1 cellular context compared by ENCODE assay signal in the genomic region with DNA sequence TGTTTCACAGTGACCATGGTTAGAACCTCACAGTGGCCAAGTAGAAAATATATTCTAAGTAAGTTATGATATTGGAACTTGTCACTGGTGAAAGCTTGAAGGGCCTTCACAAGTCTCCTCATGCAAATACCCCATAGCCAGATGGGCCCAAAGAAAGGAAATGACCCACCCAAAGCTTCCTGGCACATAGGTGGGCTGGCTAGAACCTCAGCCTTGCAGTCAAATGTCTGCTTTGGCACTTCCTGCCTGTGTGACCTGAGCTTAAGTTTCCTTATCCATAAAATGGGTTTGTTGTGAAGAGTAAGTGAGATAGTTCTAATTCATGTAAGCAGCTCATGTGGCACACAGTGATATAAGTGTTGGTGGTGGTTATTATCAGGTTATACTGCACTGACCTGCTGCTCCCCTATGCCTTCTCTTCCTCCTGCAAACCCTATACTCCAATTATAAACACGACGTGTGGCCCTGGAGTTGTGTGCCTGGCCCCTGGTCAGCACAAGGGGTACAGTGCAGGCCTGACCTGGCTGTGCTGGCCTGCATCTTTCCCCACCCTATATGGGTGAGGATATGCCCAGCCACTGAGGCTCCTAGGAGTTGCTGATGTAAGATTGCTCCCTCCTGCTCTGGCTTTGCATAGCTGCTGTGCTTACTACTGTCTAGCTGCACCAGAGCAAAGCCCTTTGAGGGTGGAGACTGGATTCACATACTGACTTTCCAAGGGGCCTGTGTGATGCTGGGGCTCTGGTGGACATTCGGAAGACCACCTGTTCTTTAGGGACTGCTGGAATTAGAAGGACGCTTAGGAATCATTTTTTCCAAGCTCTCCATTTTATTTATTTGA.
TF ChIP-seq lines count a peak whose summit lies in the region.

No MANE protein-coding gene starts in this region.

TF ChIP-seq in endothelial cell of umbilical vein, 7 proteins besides CTCF, POLR2A, EP300 and RAD21:
- TF ChIP-seq JUN (IDR thresholded peaks at IDR 0.05; ENCODE audit: borderline replicate concordance, insufficient read depth, insufficient read length, low read depth) (no peak), EZH2 (IDR thresholded peaks at IDR 0.05; ENCODE audit: borderline replicate concordance, low read depth, low read length, severe bottlenecking) (no peak), MYC (IDR thresholded peaks at IDR 0.05; ENCODE audit: low read depth, low read length) (no peak), FOS (IDR thresholded peaks at IDR 0.05; ENCODE audit: borderline replicate concordance, insufficient read depth, low read length) (no peak), GATA2 (IDR thresholded peaks at IDR 0.05; ENCODE audit: insufficient read depth, insufficient read length, low read depth, low read length) (no peak), POLR2AphosphoS5 (IDR thresholded peaks at IDR 0.05; ENCODE audit: insufficient read depth, low read depth, low read length) (no peak)
- TF ChIP-seq, protein P1, sequence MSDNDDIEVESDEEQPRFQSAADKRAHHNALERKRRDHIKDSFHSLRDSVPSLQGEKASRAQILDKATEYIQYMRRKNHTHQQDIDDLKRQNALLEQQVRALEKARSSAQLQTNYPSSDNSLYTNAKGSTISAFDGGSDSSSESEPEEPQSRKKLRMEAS (IDR thresholded peaks at IDR 0.05; ENCODE audit: insufficient read depth, insufficient read length), result no peak
